8 cellular contexts compared by ENCODE assay signal in the genomic region with DNA sequence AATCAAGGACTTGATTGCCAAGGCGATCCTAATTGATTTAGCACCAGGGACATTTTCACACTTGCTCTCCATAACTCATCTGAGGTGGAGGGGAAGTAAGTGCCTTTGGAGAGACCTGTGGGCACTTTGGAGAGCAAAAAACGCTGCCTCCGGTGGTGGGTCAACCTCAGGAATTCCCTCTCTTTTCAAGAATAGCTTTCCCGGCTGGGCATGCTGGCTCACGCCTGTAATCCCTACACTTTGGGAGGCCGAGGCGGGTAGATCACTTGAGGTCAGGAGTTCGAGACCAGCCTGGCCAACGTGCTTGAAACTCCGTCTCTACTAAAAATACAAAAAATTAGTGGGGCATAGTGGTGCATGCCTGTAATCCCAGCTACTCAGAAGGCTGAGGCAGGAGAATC. TPM values are rescaled to one million over a fixed set of nuclear protein-coding genes. Genes with fewer than 3 reads are reported as not detected.
A peak's percentile ranks its signal among the peaks of the same experiment; 100 is the strongest.
DNase-seq lines count a peak whose midpoint lies in the region; ATAC-seq, FAIRE-seq and TF ChIP-seq lines count a peak whose summit lies in the region.

No MANE protein-coding gene starts in this region.

- no peak for TF ChIP-seq CTCF in heart right ventricle (IDR thresholded peaks at IDR 0.05)

- no peaks in the 10 kb centered on the region for H3K27me3 Mint-ChIP-seq in activated naive CD8-positive, alpha-beta T cell

- 48 to 49% methylated on average over 10 of the region's 10 CpGs for WGBS in heart right ventricle, 2 donors
- WGBS in urinary bladder = 35% methylated on average over 10 of the region's 10 CpGs

- DNase-seq in heart right ventricle = no peak
- DNase-seq in left ventricle myocardium superior = no peak
- DNase-seq in left kidney (ENCODE audit: low read depth, low spot score) = peak; percentile 66
- no peak for DNase-seq in GM19239 (ENCODE audit: insufficient read length, low spot score)
- DNase-seq in NCI-H524 treated with DMSO at 0.1 percent for 48 hours (lab: John Stamatoyannopoulos, UW) = no peak

- peaks cover 0 to 57% (median 0%) of the 10 kb centered on the region in 7 donors for H3K27me3 ChIP-seq in heart right ventricle

- H3K36me3 ChIP-seq in heart right ventricle = no peaks in the 10 kb centered on the region
- no peaks in the 10 kb centered on the region for H3K36me3 ChIP-seq in urinary bladder (ENCODE audit: insufficient read depth)

- H3K4me1 ChIP-seq in heart right ventricle (peaks cover 0 to 70% (median 52%) of the 10 kb centered on the region in 9 donors), urinary bladder (ENCODE audit: insufficient read depth) (peaks cover 2% of the 10 kb centered on the region)

- no peaks in the 10 kb centered on the region for H3K36me3 Mint-ChIP-seq in activated naive CD8-positive, alpha-beta T cell

- peak overlapping the region; percentile 88 for H3K4me3 Mint-ChIP-seq in activated naive CD8-positive, alpha-beta T cell

- peaks cover 58% of the 10 kb centered on the region for H3K4me1 Mint-ChIP-seq in activated naive CD8-positive, alpha-beta T cell (ENCODE audit: low read depth)

- FAIRE-seq in GM19239 (lab: Jason Lieb, UNC) = no peak

- no peaks in the 10 kb centered on the region for H3K9me3 Mint-ChIP-seq in activated naive CD8-positive, alpha-beta T cell (ENCODE audit: low read depth)

- H3K4me3 ChIP-seq in heart right ventricle (peak overlapping the region in 4 of 10 donors; percentile 44 to 56 (median 50)), urinary bladder (ENCODE audit: low read depth, low read length) (no peak overlapping the region)

- H3K27ac ChIP-seq in heart right ventricle (peak overlapping the region; percentile 65 to 92 (median 90)), urinary bladder (ENCODE audit: low read depth) (peak overlapping the region; percentile 86)

- no peaks in the 10 kb centered on the region for H3K9me3 ChIP-seq in heart right ventricle

- intact Hi-C loops in heart right ventricle (cut with DNase I) (loop anchor here in 9 of 10 donors (2.0 to 10.0 kb wide), 6 partner anchors 33 to 55 kb away; no protein-coding TSS in a partner anchor), left ventricle myocardium superior (cut with micrococcal nuclease) (no loop called here)

- peak overlapping the region; percentile 99 for H3K27ac Mint-ChIP-seq in activated naive CD8-positive, alpha-beta T cell

- ATAC-seq in heart right ventricle (no peak), left ventricle myocardium superior (no peak), GM19455 (IDR thresholded peaks at IDR 0.05; ENCODE audit: unreplicated experiment) (no peak)

RNA-seq across cellular contexts. Expression of a gene that starts 49.2 kb away (rescaled TPM):
- total RNA-seq in heart right ventricle (10 to 100 TPM; 19.5 to 31.6 (median 27.5) TPM), left ventricle myocardium superior (27.4 TPM), urinary bladder (22.9 TPM)
- polyA plus RNA-seq in heart right ventricle (10 to 100 TPM in 1 of 2 donors, 1 to 10 TPM in 1; 4.9 to 26.1 TPM), urinary bladder (35.7 TPM)
